9 cellular contexts compared by ENCODE assay signal in genomic region chr10:51073461-51074237, GRCh38. TPM values are rescaled to one million over a fixed set of nuclear protein-coding genes. Genes with fewer than 3 reads are reported as not detected.
DNase-seq lines count a peak whose midpoint lies in the region; ATAC-seq and TF ChIP-seq lines count a peak whose summit lies in the region.
"Had no signal": no experiment of that assay in that cellular context is flagged by ENCODE, and none has a peak within 500 bp of the region (broad histone marks: within the 10 kb centered on the region; RNA-seq: fewer than 3 reads in every experiment).

No MANE protein-coding gene starts in this region.

- H2BK12ac ChIP-seq in H9 (ENCODE audit: insufficient read length, low read depth, low read length) = no peak overlapping the region

- no peak overlapping the region for H3K56ac ChIP-seq in H9 (ENCODE audit: insufficient read length, low read depth, low read length)

- H3K4me3 Mint-ChIP-seq in H9 = peak overlapping the region; percentile 93 to 94

- H3K27ac ChIP-seq in ACC112 (ENCODE audit: low read depth, low read length) = no peak overlapping the region
- no peak overlapping the region for H3K27ac ChIP-seq in H9 (ENCODE audit: insufficient read length, low read depth, low read length)

- peaks cover 38% of the 10 kb centered on the region for H3K27me3 Mint-ChIP-seq in H9 (ENCODE audit: low read depth)

- no peak overlapping the region for H2BK20ac ChIP-seq in H9 (ENCODE audit: low read depth, low read length, poor library complexity, severe bottlenecking)

- peaks cover 14% of the 10 kb centered on the region for H3K4me1 ChIP-seq in ACC112 (ENCODE audit: control insufficient read depth, insufficient read depth, low read length, unreplicated experiment)
- peaks cover 6% of the 10 kb centered on the region for H3K4me1 ChIP-seq in H9 (ENCODE audit: insufficient read depth, low read length)

- peak overlapping the region in 2 of 3 experiments; percentile 28 to 83; a peak in 2 of 7 replicates for H3K27ac Mint-ChIP-seq in H9

- peak overlapping the region; percentile 1 for H3K18ac ChIP-seq in H9 (ENCODE audit: insufficient read length, low read depth, low read length)

- H4K20me1 ChIP-seq in H9 (ENCODE audit: control insufficient read depth, insufficient read depth, insufficient read length) = no peaks in the 10 kb centered on the region

- peak overlapping the region; percentile 20 for H3K9ac ChIP-seq in H9 (ENCODE audit: extremely low read depth, insufficient read length, low read length)

- DNase-seq in H9 (peak; percentile 63), astrocyte of the hippocampus (ENCODE audit: low read depth, low spot score) (peak; percentile 31), sciatic nerve (ENCODE audit: low spot score) (peak; percentile 67), putamen (ENCODE audit: low spot score) (no peak), NCI-H82 treated with DMSO at 0.1 percent for 48 hours (lab: John Stamatoyannopoulos, UW; ENCODE audit: unreplicated experiment) (no peak)

- H3T11ph ChIP-seq in H9 (ENCODE audit: low read length) = no peak overlapping the region

- peak overlapping the region; percentile 78 for H3K4me2 ChIP-seq in H9 (ENCODE audit: insufficient read depth, insufficient read length, low read length)

- no peak overlapping the region for H4K91ac ChIP-seq in H9 (ENCODE audit: insufficient read length, low read depth, low read length)

- H3K14ac ChIP-seq in H9 (ENCODE audit: insufficient read depth, low read length) = peak overlapping the region; percentile 21

- H2BK120ac ChIP-seq in H9 (ENCODE audit: low read depth, low read length, poor library complexity, severe bottlenecking) = no peak overlapping the region

- no peaks in the 10 kb centered on the region for H3K36me3 ChIP-seq in ACC112 (ENCODE audit: insufficient read depth, low read length)

- no peak overlapping the region for H2AK5ac ChIP-seq in H9 (ENCODE audit: insufficient read length, low read length)

- H2BK5ac ChIP-seq in H9 (ENCODE audit: insufficient read length, low read length) = no peak overlapping the region

- H3K9me3 ChIP-seq in H9 (ENCODE audit: control insufficient read depth, low read depth, low read length) = no peaks in the 10 kb centered on the region

- H2AFZ ChIP-seq in ACC112 (ENCODE audit: low read length, unreplicated experiment) = peak overlapping the region; percentile 66
- H2AFZ ChIP-seq in H9 (ENCODE audit: low read length) = no peak overlapping the region

- no peak overlapping the region for H3K23ac ChIP-seq in H9 (ENCODE audit: insufficient read length, low read depth, low read length)

- H3K9me3 Mint-ChIP-seq in H9 = no peaks in the 10 kb centered on the region

- no peaks in the 10 kb centered on the region for H3K27me3 ChIP-seq in ACC112 (ENCODE audit: insufficient read depth, low read length)
- H3K27me3 ChIP-seq in H9 (ENCODE audit: insufficient read depth, low read length) = no peaks in the 10 kb centered on the region; the same call in 1 of the 2 replicates

- H4K8ac ChIP-seq in H9 (replicated peaks; ENCODE audit: insufficient read length, low read depth, low read length) = no peak overlapping the region

- H3K79me2 ChIP-seq in ACC112 (ENCODE audit: control insufficient read depth, insufficient read depth, low read length, unreplicated experiment) = no peaks in the 10 kb centered on the region
- H3K79me2 ChIP-seq in H9 (ENCODE audit: insufficient read depth, low read length) = no peaks in the 10 kb centered on the region

- H3K79me1 ChIP-seq in H9 (ENCODE audit: insufficient read depth, low read depth, low read length, poor library complexity, severe bottlenecking) = no peaks in the 10 kb centered on the region

- ATAC-seq in sciatic nerve = peak; percentile 66
- ATAC-seq in HG03457 (IDR thresholded peaks at IDR 0.05; ENCODE audit: unreplicated experiment) = no peak
- ATAC-seq: GM12878 had no signal

- H3K4ac ChIP-seq in H9 (ENCODE audit: low read depth, low read length) = no peak overlapping the region

- no CpG with 5 or more reads among the region's 50 CpGs for WGBS in H9 (ENCODE audit: extremely low coverage, insufficient read length, low lambda C conversion rate)

- H3K4me3 ChIP-seq in ACC112 (ENCODE audit: low read depth, low read length) (peak overlapping the region; percentile 86), iPS-11a (ENCODE audit: low read depth, low read length) (peak overlapping the region; percentile 82)
- H3K4me3 ChIP-seq: GM12878 had no signal

- intact Hi-C loops in sciatic nerve (cut with DNase I) = no loop called here

- H3K4me1 Mint-ChIP-seq in H9 = peaks cover 25 to 31% of the 10 kb centered on the region in 2 experiments

- H3K23me2 ChIP-seq in H9 (ENCODE audit: insufficient read length, low read depth, low read length, poor library complexity, severe bottlenecking) = peaks cover 17% of the 10 kb centered on the region

- no peak overlapping the region for H4K5ac ChIP-seq in H9 (ENCODE audit: insufficient read length, low read depth, low read length)

- no peak for TF ChIP-seq CTCF in H9 (conservative IDR thresholded peaks at IDR 0.05)

- no peaks in the 10 kb centered on the region; a peak in 1 of 7 replicates for H3K36me3 Mint-ChIP-seq in H9 (ENCODE audit: insufficient read depth in 1 of 3, low read depth in 3 of 3)

- no peak overlapping the region for H2BK15ac ChIP-seq in H9 (ENCODE audit: low read depth, low read length)

RNA-seq across cellular contexts. Expression of gene PRKG1, which starts 0.6 kb away (rescaled TPM):
- total RNA-seq in H9 (2021) (10.0 and 10.4 TPM in 2 replicates), sciatic nerve (20.0 TPM)

Comparison
In these comparisons a context has a peak if more than half of its experiments do, and no peak if none do; other contexts are left out.
1. DNase-seq: peak in H9 (single experiment), astrocyte of the hippocampus (single experiment) and sciatic nerve (single experiment); none in putamen (single experiment) and NCI-H82 treated with DMSO at 0.1 percent for 48 hours (single experiment).